ENCODE assay signal across 8 cellular contexts in the genomic region with DNA sequence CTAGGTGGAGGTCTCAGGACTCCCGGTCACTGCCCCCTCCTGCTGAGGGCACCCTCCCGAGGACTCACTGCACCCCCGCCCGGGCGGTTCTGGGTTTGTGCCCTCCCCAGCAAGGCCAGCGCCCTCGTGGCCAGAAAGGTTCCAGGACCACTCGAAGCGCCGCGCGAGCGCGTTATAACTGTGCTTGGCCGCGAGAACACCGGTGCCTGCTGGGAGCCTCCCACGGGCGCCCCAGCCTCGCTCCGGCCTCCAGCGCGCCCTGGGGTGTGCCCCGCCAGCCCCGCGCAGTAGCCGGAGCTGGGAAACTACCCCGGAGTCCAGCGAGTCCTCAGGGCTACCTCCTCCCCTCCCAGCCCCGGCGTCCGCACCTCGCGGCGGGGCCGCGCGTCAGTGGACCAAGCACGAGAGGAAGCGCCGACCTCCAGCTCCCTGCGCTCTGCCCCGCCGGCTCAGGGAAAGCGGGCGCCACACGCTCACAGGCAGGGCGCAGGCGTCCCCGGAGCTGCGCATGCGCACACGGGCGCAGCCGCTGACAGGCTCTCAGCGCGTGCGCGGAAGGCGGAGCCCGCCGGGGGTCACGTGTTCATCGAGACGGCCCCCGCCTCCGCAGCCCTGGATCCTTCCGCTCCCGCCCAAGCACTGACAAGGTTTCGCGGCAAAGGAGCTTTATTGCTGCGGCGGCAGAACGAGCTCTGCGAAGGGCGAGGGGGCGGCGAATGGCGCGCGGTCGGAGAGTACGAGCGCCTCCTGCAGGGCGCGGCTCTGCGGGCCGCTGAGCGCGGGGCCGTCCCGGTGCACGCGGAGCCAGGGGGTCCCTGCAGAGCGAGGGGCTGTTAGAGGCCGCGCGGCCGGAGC. TPM values are rescaled to one million over a fixed set of nuclear protein-coding genes. Genes with fewer than 3 reads are reported as not detected.
A peak's percentile ranks its signal among the peaks of the same experiment; 100 is the strongest.
DNase-seq lines count a peak whose midpoint lies in the region; ATAC-seq and TF ChIP-seq lines count a peak whose summit lies in the region.

TSS of gene SCO2 (minus strand) at position 495 of the 855 bp plus-strand sequence. CDS start 1,187 bp downstream, outside the sequence.

- peak within 1 kb of the TSS; percentile 81 for H3K9ac ChIP-seq in neural cell (ENCODE audit: low read length)

- DNase-seq in Daoy (ENCODE audit: low read depth) (peak; percentile 98), RWPE1 (ENCODE audit: low spot score) (peak; percentile 95), fibroblast of the aortic adventitia (ENCODE audit: low read depth) (peak; percentile 95)
- peak; percentile 97 for DNase-seq in activated effector memory CD4-positive, alpha-beta T cell treated with Interleukin-2 at 50 U/mL for 16 hours
- peak; percentile 98 for DNase-seq in stimulated activated naive CD8-positive, alpha-beta T cell treated with anti-CD3 and anti-CD28 coated beads, Interleukin-15, amount 100 ng/mL, for 72 hours

- H3K4me2 ChIP-seq in neural cell (ENCODE audit: low read length), result peak within 1 kb of the TSS; percentile 88

- peak; percentile 47 for TF ChIP-seq EP300 in neural cell (conservative IDR thresholded peaks at IDR 0.05; ENCODE audit: poor library complexity, severe bottlenecking)

- CTCF ChIA-PET in RWPE1 (lab: Yijun Ruan, JAX), result interaction anchor here (0.5 to 1.4 kb wide), 7 partner anchors 19 to 96 kb away, joined by 3 to 5 read pairs (median 3); partner anchors contain the start of gene SYCE3

- H3K79me2 ChIP-seq in neural cell (replicated peaks; ENCODE audit: insufficient read depth, low read length), result no peaks in the 10 kb centered on the region

- TF ChIP-seq RAD21 in neural cell (conservative IDR thresholded peaks at IDR 0.05), result peak; percentile 62

- peak; percentile 34 for ATAC-seq in GM21825 (IDR thresholded peaks at IDR 0.05; ENCODE audit: unreplicated experiment)
- ATAC-seq in stimulated activated naive CD8-positive, alpha-beta T cell treated with anti-CD3 and anti-CD28 coated beads, Interleukin-15, amount 100 ng/mL, for 72 hours, result peak; percentile 62

- H3K27me3 Mint-ChIP-seq in stimulated activated naive CD8-positive, alpha-beta T cell treated with anti-CD3 and anti-CD28 coated beads, Interleukin-15, amount 100 ng/mL, for 72 hours, result no peaks in the 10 kb centered on the region

- POLR2A ChIA-PET in RWPE1 (lab: Yijun Ruan, JAX; ENCODE audit: low non-redundant PET), result interaction anchor here (0.6 to 1.5 kb wide), 3 partner anchors 18 to 171 kb away, joined by 3 to 7 read pairs (median 5); partner anchors contain the start of genes LMF2, NCAPH2 and SYCE3

- peaks cover 10% of the 10 kb centered on the region for H3K27me3 ChIP-seq in neural cell (ENCODE audit: insufficient read depth, low read depth, low read length)

- H3K4me3 Mint-ChIP-seq in stimulated activated naive CD8-positive, alpha-beta T cell treated with anti-CD3 and anti-CD28 coated beads, Interleukin-15, amount 100 ng/mL, for 72 hours, result peak within 1 kb of the TSS; percentile 95 to 100

- peak within 1 kb of the TSS; percentile 91 to 96 for H3K27ac Mint-ChIP-seq in stimulated activated naive CD8-positive, alpha-beta T cell treated with anti-CD3 and anti-CD28 coated beads, Interleukin-15, amount 100 ng/mL, for 72 hours

- H3K36me3 ChIP-seq in neural cell (ENCODE audit: insufficient read depth, low read length), result no peaks in the 10 kb centered on the region

- H4K20me1 ChIP-seq in neural cell (ENCODE audit: insufficient read depth), result no peaks in the 10 kb centered on the region

- peak; percentile 11; the same call in 1 of the 2 replicates for TF ChIP-seq CTCF in LNCAP (IDR thresholded peaks at IDR 0.05)
- no peak for TF ChIP-seq CTCF in RWPE1 (conservative IDR thresholded peaks at IDR 0.05; ENCODE audit: low read depth)
- TF ChIP-seq CTCF in fibroblast of the aortic adventitia (IDR thresholded peaks at IDR 0.05; ENCODE audit: insufficient read depth, low read length), result peak; percentile 45
- peak; percentile 73 for TF ChIP-seq CTCF in neural cell (IDR thresholded peaks at IDR 0.05; ENCODE audit: poor library complexity, severe bottlenecking)

- H3F3A ChIP-seq in neural cell (ENCODE audit: insufficient read depth, low read length, poor library complexity, severe bottlenecking), result no peaks in the 10 kb centered on the region

- H3K4me1 Mint-ChIP-seq in stimulated activated naive CD8-positive, alpha-beta T cell treated with anti-CD3 and anti-CD28 coated beads, Interleukin-15, amount 100 ng/mL, for 72 hours, result peaks cover 58% of the 10 kb centered on the region

- H3K9me3 Mint-ChIP-seq in stimulated activated naive CD8-positive, alpha-beta T cell treated with anti-CD3 and anti-CD28 coated beads, Interleukin-15, amount 100 ng/mL, for 72 hours, result no peaks in the 10 kb centered on the region

- peak within 1 kb of the TSS; percentile 77 for H3K4me3 ChIP-seq in fibroblast of the aortic adventitia (ENCODE audit: low read depth, low read length)
- peak within 1 kb of the TSS; percentile 95 for H3K4me3 ChIP-seq in neural cell (ENCODE audit: low read length)

- H3K27ac ChIP-seq in RWPE1 (peak within 1 kb of the TSS; percentile 97), neural cell (ENCODE audit: low read length) (peak within 1 kb of the TSS; percentile 75)

- H2AFZ ChIP-seq in neural cell (ENCODE audit: low read depth, low read length), result peak within 1 kb of the TSS; percentile 27

- no peaks in the 10 kb centered on the region for H3K9me2 ChIP-seq in neural cell (ENCODE audit: insufficient read depth, low read length)

- no peaks in the 10 kb centered on the region for H3K9me3 ChIP-seq in neural cell (ENCODE audit: low read length)

TF ChIP-seq in neural cell, 6 proteins besides CTCF, POLR2A, EP300 and RAD21:
- TF ChIP-seq MXI1 (conservative IDR thresholded peaks at IDR 0.05; ENCODE audit: poor library complexity, severe bottlenecking), result peak; percentile 84
- TF ChIP-seq, protein P1, sequence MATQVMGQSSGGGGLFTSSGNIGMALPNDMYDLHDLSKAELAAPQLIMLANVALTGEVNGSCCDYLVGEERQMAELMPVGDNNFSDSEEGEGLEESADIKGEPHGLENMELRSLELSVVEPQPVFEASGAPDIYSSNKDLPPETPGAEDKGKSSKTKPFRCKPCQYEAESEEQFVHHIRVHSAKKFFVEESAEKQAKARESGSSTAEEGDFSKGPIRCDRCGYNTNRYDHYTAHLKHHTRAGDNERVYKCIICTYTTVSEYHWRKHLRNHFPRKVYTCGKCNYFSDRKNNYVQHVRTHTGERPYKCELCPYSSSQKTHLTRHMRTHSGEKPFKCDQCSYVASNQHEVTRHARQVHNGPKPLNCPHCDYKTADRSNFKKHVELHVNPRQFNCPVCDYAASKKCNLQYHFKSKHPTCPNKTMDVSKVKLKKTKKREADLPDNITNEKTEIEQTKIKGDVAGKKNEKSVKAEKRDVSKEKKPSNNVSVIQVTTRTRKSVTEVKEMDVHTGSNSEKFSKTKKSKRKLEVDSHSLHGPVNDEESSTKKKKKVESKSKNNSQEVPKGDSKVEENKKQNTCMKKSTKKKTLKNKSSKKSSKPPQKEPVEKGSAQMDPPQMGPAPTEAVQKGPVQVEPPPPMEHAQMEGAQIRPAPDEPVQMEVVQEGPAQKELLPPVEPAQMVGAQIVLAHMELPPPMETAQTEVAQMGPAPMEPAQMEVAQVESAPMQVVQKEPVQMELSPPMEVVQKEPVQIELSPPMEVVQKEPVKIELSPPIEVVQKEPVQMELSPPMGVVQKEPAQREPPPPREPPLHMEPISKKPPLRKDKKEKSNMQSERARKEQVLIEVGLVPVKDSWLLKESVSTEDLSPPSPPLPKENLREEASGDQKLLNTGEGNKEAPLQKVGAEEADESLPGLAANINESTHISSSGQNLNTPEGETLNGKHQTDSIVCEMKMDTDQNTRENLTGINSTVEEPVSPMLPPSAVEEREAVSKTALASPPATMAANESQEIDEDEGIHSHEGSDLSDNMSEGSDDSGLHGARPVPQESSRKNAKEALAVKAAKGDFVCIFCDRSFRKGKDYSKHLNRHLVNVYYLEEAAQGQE (IDR thresholded peaks at IDR 0.05; ENCODE audit: borderline replicate concordance), result no peak
- TF ChIP-seq EZH2 (IDR thresholded peaks at IDR 0.05; ENCODE audit: borderline replicate concordance, insufficient read depth, low read length, poor library complexity, severe bottlenecking), result no peak
- peak; percentile 86 for TF ChIP-seq TAF1 (IDR thresholded peaks at IDR 0.05; ENCODE audit: low read depth)
- TF ChIP-seq SMC3 (conservative IDR thresholded peaks at IDR 0.05; ENCODE audit: poor library complexity), result peak; percentile 47
- peak; percentile 89 for TF ChIP-seq POLR2AphosphoS5 (IDR thresholded peaks at IDR 0.05)

RNA-seq across cellular contexts. Expression of gene SCO2, which starts in this region (rescaled TPM):
- total RNA-seq in Daoy (2014; rRNA removed; shearing (Covaris generic)), result 9.4 and 11.5 TPM in 2 replicates
- 0.49 and 3.4 TPM in 2 replicates for total RNA-seq in fibroblast of the aortic adventitia (ENCODE audit: low replicate concordance)
- polyA plus RNA-seq in neural cell, result 8.1 and 9.6 TPM in 2 replicates
- 2.9 and 4.1 TPM in 2 replicates for polyA minus RNA-seq in neural cell

Comparison
In these comparisons a context has a peak if more than half of its experiments do, and no peak if none do; other contexts are left out.
1. Peak in every context shown above with its lines: DNase-seq, ATAC-seq, H3K4me3 ChIP-seq and H3K27ac ChIP-seq.